ENCODE assay signal across 1 cellular context in the genomic region with DNA sequence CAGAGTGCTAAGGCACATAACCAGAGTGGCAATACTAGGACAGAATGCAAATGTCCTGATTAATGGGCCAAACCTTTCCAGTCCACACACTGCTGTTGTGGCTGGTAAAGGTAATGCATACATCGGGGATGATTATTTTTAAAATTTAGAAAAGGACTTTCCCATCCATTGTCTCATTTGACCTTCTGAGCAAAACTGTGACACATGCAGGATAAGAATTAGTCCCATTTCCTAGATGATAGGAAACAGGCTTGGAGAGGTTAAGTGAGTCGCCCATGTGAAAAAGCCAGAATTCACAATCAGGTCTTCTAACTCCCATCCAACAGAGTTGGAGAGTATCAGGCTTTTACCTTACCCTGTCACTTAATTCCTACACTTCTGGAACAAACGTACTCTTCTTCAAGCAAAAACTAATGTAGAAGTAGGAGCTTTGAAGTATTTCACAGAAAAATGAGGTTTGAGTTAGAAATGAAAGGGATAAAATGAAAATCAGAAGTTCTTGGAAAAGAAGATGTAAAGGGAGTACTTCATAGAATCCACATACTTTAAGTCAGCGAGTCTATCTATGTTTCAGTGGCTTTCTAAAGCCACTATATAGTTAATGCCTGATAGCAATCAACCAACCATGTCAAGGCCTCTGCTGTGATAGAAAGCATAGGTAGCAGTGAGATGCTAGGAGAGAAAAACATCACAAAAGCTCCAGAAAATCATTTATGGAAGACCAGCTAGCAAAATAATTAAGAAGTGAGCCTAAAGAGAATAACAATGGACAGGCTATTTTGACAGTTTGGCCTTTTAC.
TF ChIP-seq lines count a peak whose summit lies in the region.

No MANE protein-coding gene starts in this region.

TF ChIP-seq in GM23338, 12 proteins besides CTCF, POLR2A, EP300 and RAD21 (continued from another document):
- TF ChIP-seq REST (IDR thresholded peaks at IDR 0.05; ENCODE audit: unreplicated experiment) (no peak), STAT1 (IDR thresholded peaks at IDR 0.05; ENCODE audit: unreplicated experiment) (no peak), POLR2AphosphoS5 (IDR thresholded peaks at IDR 0.05; ENCODE audit: low read depth) (no peak)
